In genomic region chr17:40017422-40018080, GRCh38 we compare ENCODE assay signal across 1 cellular context.
TF ChIP-seq lines count a peak whose summit lies in the region.

No MANE protein-coding gene starts in this region.

TF ChIP-seq in H1, 55 proteins besides CTCF, POLR2A, EP300 and RAD21:
- TF ChIP-seq POU5F1 (IDR thresholded peaks at IDR 0.05; ENCODE audit: low read depth, low read length) (no peak), FOSL1 (IDR thresholded peaks at IDR 0.05; ENCODE audit: insufficient read depth, low read depth, low read length) (no peak), TCF12 (IDR thresholded peaks at IDR 0.05; ENCODE audit: low read depth, low read length) (no peak), GTF2F1 (IDR thresholded peaks at IDR 0.05; ENCODE audit: borderline replicate concordance, low read depth, low read length) (no peak), TAF1 (IDR thresholded peaks at IDR 0.05; ENCODE audit: low read depth, low read length) (no peak), SP2 (IDR thresholded peaks at IDR 0.05; ENCODE audit: low read length) (no peak), KDM5A (IDR thresholded peaks at IDR 0.05; ENCODE audit: low read length) (no peak), SP1 (IDR thresholded peaks at IDR 0.05; ENCODE audit: low read depth, low read length) (no peak), PHF8 (conservative IDR thresholded peaks at IDR 0.05; ENCODE audit: low read depth, low read length) (no peak)
